ENCODE assay signal across 1 cellular context in the genomic region with DNA sequence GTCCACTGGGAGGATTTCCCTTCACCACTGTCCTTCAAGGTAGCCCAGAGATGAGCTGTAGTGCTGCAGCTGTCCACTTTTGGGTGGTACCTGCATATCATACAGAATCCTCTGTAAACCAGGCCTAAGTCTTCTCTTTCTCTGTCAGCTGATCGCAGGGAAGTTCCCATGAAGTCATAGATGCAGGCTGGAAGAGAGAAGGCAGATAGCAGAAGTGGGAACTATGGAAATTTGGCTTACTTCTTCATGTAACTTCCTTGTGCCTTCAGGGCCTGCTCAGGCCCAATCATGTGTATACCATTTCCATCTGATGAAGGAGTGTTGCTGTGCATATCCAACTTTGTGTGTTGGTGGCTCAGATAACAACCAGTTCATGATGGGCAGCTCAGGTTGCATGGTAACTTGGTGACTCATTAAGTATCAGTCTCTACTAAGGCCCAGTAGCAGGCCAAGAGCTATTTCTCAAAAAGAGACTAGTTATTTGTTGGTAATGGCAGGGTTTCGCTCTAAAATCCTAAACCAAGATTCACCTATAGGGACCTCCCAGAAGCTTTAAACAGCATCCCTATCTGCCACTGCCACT.
TF ChIP-seq lines count a peak whose summit lies in the region.

No MANE protein-coding gene starts in this region.

TF ChIP-seq in HepG2, 621 proteins besides CTCF, POLR2A, EP300 and RAD21 (continued from another document):
- TF ChIP-seq, protein P1, sequence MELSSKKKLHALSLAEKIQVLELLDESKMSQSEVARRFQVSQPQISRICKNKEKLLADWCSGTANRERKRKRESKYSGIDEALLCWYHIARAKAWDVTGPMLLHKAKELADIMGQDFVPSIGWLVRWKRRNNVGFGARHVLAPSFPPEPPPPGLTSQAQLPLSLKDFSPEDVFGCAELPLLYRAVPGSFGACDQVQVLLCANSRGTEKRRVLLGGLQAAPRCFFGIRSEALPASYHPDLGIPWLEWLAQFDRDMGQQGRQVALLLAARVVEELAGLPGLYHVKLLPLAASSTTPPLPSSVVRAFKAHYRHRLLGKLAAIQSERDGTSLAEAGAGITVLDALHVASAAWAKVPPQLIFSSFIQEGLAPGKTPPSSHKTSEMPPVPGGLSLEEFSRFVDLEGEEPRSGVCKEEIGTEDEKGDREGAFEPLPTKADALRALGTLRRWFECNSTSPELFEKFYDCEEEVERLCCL (CRISPR knock-in tag; IDR thresholded peaks at IDR 0.05; ENCODE audit: borderline replicate concordance): no peak
- no peak for TF ChIP-seq SRY (CRISPR knock-in tag; IDR thresholded peaks at IDR 0.05)
- TF ChIP-seq ERF (CRISPR knock-in tag; IDR thresholded peaks at IDR 0.05): no peak
- no peak for TF ChIP-seq AHR (CRISPR knock-in tag; IDR thresholded peaks at IDR 0.05)
- no peak for TF ChIP-seq ZNF563 (CRISPR knock-in tag; IDR thresholded peaks at IDR 0.05)
- no peak for TF ChIP-seq ARID5B (CRISPR knock-in tag; IDR thresholded peaks at IDR 0.05)
- TF ChIP-seq, protein P2, sequence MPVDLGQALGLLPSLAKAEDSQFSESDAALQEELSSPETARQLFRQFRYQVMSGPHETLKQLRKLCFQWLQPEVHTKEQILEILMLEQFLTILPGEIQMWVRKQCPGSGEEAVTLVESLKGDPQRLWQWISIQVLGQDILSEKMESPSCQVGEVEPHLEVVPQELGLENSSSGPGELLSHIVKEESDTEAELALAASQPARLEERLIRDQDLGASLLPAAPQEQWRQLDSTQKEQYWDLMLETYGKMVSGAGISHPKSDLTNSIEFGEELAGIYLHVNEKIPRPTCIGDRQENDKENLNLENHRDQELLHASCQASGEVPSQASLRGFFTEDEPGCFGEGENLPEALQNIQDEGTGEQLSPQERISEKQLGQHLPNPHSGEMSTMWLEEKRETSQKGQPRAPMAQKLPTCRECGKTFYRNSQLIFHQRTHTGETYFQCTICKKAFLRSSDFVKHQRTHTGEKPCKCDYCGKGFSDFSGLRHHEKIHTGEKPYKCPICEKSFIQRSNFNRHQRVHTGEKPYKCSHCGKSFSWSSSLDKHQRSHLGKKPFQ (CRISPR knock-in tag; IDR thresholded peaks at IDR 0.05; ENCODE audit: insufficient replicate concordance): no peak
- no peak for TF ChIP-seq SKI (IDR thresholded peaks at IDR 0.05; ENCODE audit: partially characterized antibody)
